24 cellular contexts compared by ENCODE assay signal in genomic region chr2:74292752-74293151, GRCh38. TPM values are rescaled to one million over a fixed set of nuclear protein-coding genes. Genes with fewer than 3 reads are reported as not detected.
DNase-seq lines count a peak whose midpoint lies in the region; ATAC-seq and TF ChIP-seq lines count a peak whose summit lies in the region.
"Had no signal": no experiment of that assay in that cellular context is flagged by ENCODE, and none has a peak within 500 bp of the region (broad histone marks: within the 10 kb centered on the region; RNA-seq: fewer than 3 reads in every experiment).

No MANE protein-coding gene starts in this region.

- peaks cover 12% of the 10 kb centered on the region for H3K36me3 Mint-ChIP-seq in CD8-positive, alpha-beta T cell

- ATAC-seq in CD8-positive, alpha-beta T cell: no peak
- ATAC-seq in HG02642 (IDR thresholded peaks at IDR 0.05; ENCODE audit: poor library complexity, unreplicated experiment): no peak
- ATAC-seq: activated CD8-positive, alpha-beta T cell treated with anti-CD3 and anti-CD28 coated beads, Interleukin-2, amount 10 ng/mL, durations not matched to agents 7 days and 5 days; activated T-cell treated with anti-CD3 and anti-CD28 coated beads, Interleukin-2, amount 50 U/mL, for 4 hours; GM23338; psoas muscle had no signal

- H3K4me1 ChIP-seq in CD8-positive, alpha-beta T cell (ENCODE audit: insufficient read depth, low read length): peaks cover 22% of the 10 kb centered on the region
- H3K4me1 ChIP-seq: psoas muscle had no signal

- no peak overlapping the region for H3K4me3 ChIP-seq in CD8-positive, alpha-beta T cell (ENCODE audit: low read depth, low read length)
- H3K4me3 ChIP-seq: GM23338, psoas muscle, thoracic aorta had no signal

- H3K9me3 Mint-ChIP-seq in CD8-positive, alpha-beta T cell: no peaks in the 10 kb centered on the region
- H3K9me3 Mint-ChIP-seq: activated naive CD4-positive, alpha-beta T cell treated with anti-CD3 and anti-CD28 coated beads, Interleukin-2, amount 10 ng/mL, durations not matched to agents 7 days and 5 days; activated T-cell treated with anti-CD3 and anti-CD28 coated beads, Interleukin-2, amount 50 U/mL, for 4 hours; GM23338; neural crest cell had no signal

- POLR2A ChIA-PET in CD8-positive, alpha-beta T cell (lab: Charles Lee): interaction anchor here (0.6 kb wide), 1 partner anchor 309 kb away, joined by 3 read pairs; no protein-coding TSS in a partner anchor

- intact Hi-C loops in CD8-positive, alpha-beta T cell (cut with DNase I, micrococcal nuclease): no loop called here

- no peak for DNase-seq in CD8-positive, alpha-beta T cell
- DNase-seq in HuH-7.5 (ENCODE audit: low spot score) (peak; percentile 29), ecto neural progenitor cell (ENCODE audit: low spot score) (peak; percentile 39), retina (peak; percentile 28), islet precursor cell (no peak), NCI-H2171 treated with DMSO at 0.1 percent for 48 hours (lab: John Stamatoyannopoulos, UW) (no peak)
- DNase-seq: activated CD4-positive, CD25-positive, alpha-beta regulatory T cell; activated CD8-positive, alpha-beta T cell treated with anti-CD3 and anti-CD28 coated beads, Interleukin-2, amount 10 ng/mL, durations not matched to agents 7 days and 5 days; activated naive CD4-positive, alpha-beta T cell treated with anti-CD3 and anti-CD28 coated beads, Interleukin-2, amount 10 ng/mL, durations not matched to agents 7 days and 5 days; activated T-cell treated with anti-CD3 and anti-CD28 coated beads, Interleukin-2, amount 50 U/mL, for 4 hours; amygdala; caudate nucleus; head of caudate nucleus; midbrain; NCI-H510A treated with DMSO at 0.1 percent for 48 hours; psoas muscle; small intestine; stimulated activated CD4-positive, alpha-beta T cell treated with anti-CD3 and anti-CD28 coated beads, Interleukin-2, amount 100 ng/mL, for 24 hours; stimulated activated naive CD4-positive, alpha-beta T cell; T1000 had no signal

- H3K27ac ChIP-seq in CD8-positive, alpha-beta T cell (ENCODE audit: low read depth, low read length): no peak overlapping the region
- H3K27ac ChIP-seq: psoas muscle, thoracic aorta had no signal

- no peaks in the 10 kb centered on the region for H3K9me3 ChIP-seq in CD8-positive, alpha-beta T cell (ENCODE audit: low read length)
- H3K9me3 ChIP-seq: psoas muscle, thoracic aorta had no signal

- H3K27me3 Mint-ChIP-seq in CD8-positive, alpha-beta T cell (ENCODE audit: low read depth): no peaks in the 10 kb centered on the region

- CTCF ChIA-PET in CD8-positive, alpha-beta T cell (lab: Charles Lee): interaction anchor here (1.1 kb wide), 1 partner anchor 42 kb away, joined by 4 read pairs; no protein-coding TSS in a partner anchor

- TF ChIP-seq CTCF in CD8-positive, alpha-beta T cell (IDR thresholded peaks at IDR 0.05): no peak

- no peaks in the 10 kb centered on the region for H3K27me3 ChIP-seq in CD8-positive, alpha-beta T cell (ENCODE audit: insufficient read depth, low read length)

- H3K27ac Mint-ChIP-seq in CD8-positive, alpha-beta T cell: peak overlapping the region; percentile 85
- H3K27ac Mint-ChIP-seq: GM23338 had no signal

- no peaks in the 10 kb centered on the region for H3K36me3 ChIP-seq in CD8-positive, alpha-beta T cell (ENCODE audit: insufficient read depth, low read length)
- H3K36me3 ChIP-seq: thoracic aorta had no signal

- H3K4me1 Mint-ChIP-seq in CD8-positive, alpha-beta T cell (ENCODE audit: low read depth): peaks cover 22% of the 10 kb centered on the region

- no peak overlapping the region for H3K4me3 Mint-ChIP-seq in CD8-positive, alpha-beta T cell
- H3K4me3 Mint-ChIP-seq: activated CD8-positive, alpha-beta T cell treated with anti-CD3 and anti-CD28 coated beads, Interleukin-2, amount 10 ng/mL, durations not matched to agents 7 days and 5 days; activated naive CD4-positive, alpha-beta T cell treated with anti-CD3 and anti-CD28 coated beads, Interleukin-2, amount 10 ng/mL, durations not matched to agents 7 days and 5 days; activated T-cell treated with anti-CD3 and anti-CD28 coated beads, Interleukin-2, amount 50 U/mL, for 4 hours; GM23338; neural crest cell had no signal

RNA-seq across cellular contexts. Expression of gene SLC4A5, which starts 50.5 kb away (rescaled TPM):
- total RNA-seq in CD8-positive, alpha-beta T cell: 1 to 10 TPM; 5.7 to 8.0 TPM

Comparison
In these comparisons a context has a peak if more than half of its experiments do, and no peak if none do; other contexts are left out.
1. DNase-seq: peak in HuH-7.5 (single experiment), ecto neural progenitor cell (single experiment) and retina (single experiment); none in CD8-positive, alpha-beta T cell (0 of 7), islet precursor cell (single experiment) and NCI-H2171 treated with DMSO at 0.1 percent for 48 hours (single experiment).